8 cellular contexts compared by ENCODE assay signal in the genomic region with DNA sequence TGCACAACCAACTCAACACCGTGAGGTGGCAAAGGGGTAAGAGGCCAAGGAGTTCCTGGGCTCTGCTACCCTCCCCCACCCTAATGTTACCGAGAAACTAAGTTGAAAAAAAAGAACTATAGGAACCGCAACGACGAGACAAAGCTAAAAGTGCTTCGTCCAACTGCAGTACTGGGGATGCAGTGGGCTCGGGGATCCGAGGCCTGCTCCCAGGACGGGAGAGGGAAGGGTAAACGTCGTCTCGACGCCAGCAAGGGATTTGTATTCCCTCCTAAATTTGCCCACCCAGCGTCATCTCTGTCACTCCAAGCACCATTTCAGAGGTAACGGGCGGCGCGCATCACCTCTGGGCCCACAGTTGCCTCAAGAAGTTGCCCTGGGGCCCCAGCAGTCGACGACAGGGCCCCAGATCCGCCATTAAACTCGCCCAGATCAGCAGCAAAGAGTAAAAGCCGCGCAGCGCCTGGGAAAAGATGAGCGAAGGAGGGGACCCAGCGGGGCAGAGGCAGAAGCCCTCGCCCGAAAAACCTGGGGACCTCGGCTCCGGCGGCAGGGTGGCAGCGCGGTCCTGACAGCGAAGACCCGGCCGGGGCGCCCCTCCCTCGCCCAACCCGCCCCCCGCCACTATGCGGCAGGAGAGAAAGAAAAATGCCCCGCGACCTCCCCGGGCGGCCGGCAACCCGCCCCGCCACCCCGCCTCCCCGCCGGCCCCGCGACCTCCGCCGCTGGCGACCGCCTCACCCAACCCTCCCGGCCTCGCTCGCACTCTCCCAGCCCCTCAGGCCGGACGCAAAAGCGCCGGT. TPM values are rescaled to one million over a fixed set of nuclear protein-coding genes. Genes with fewer than 3 reads are reported as not detected.
DNase-seq lines count a peak whose midpoint lies in the region; ATAC-seq, FAIRE-seq and TF ChIP-seq lines count a peak whose summit lies in the region.

No MANE protein-coding gene starts in this region.

- H3K4me2 ChIP-seq in trophoblast cell (ENCODE audit: low read length) = peak overlapping the region; percentile 73

- H3K79me1 ChIP-seq in trophoblast cell (ENCODE audit: low read length) = peaks cover 16% of the 10 kb centered on the region

- H2BK5ac ChIP-seq in trophoblast cell (ENCODE audit: low read depth, low read length, poor library complexity) = peak overlapping the region; percentile 32

- H3K9me3 ChIP-seq in trophoblast cell (ENCODE audit: insufficient read depth, low read depth, low read length) = no peaks in the 10 kb centered on the region
- H3K9me3 ChIP-seq in upper lobe of right lung = no peaks in the 10 kb centered on the region

- H3K27me3 ChIP-seq in trophoblast cell (ENCODE audit: insufficient read depth, low read length) (no peaks in the 10 kb centered on the region), upper lobe of right lung (no peaks in the 10 kb centered on the region)

- peak overlapping the region; percentile 36 for H4K8ac ChIP-seq in trophoblast cell (ENCODE audit: low read depth, low read length)

- H3K14ac ChIP-seq in trophoblast cell (ENCODE audit: low read length) = peak overlapping the region; percentile 31

- no peak overlapping the region for H2AK5ac ChIP-seq in trophoblast cell (ENCODE audit: low read length)

- peak overlapping the region; percentile 37 for H2AFZ ChIP-seq in trophoblast cell (ENCODE audit: insufficient read depth, low read length, poor library complexity)

- H4K91ac ChIP-seq in trophoblast cell (ENCODE audit: low read depth, low read length) = peak overlapping the region; percentile 11

- no peak for TF ChIP-seq CTCF in GM10266 (IDR thresholded peaks at IDR 0.05; ENCODE audit: control insufficient read depth, insufficient read depth, low read depth, missing control alignments)
- TF ChIP-seq CTCF in upper lobe of right lung (IDR thresholded peaks at IDR 0.05) = no peak
- TF ChIP-seq CTCF in D721Med (IDR thresholded peaks at IDR 0.05; ENCODE audit: insufficient read depth, missing control alignments) = no peak

- no peak for FAIRE-seq in D721Med (lab: Jason Lieb, UNC)

- no CpG with 5 or more reads among the region's 65 CpGs for WGBS in trophoblast cell (ENCODE audit: extremely low coverage, insufficient coverage, insufficient read length)

- H3K27ac ChIP-seq in trophoblast cell (ENCODE audit: low read depth, low read length) (peak overlapping the region; percentile 95), upper lobe of right lung (peak overlapping the region; percentile 99)

- H3K4ac ChIP-seq in trophoblast cell (ENCODE audit: low read depth, low read length) = peak overlapping the region; percentile 77

- DNase-seq in GM10266 (ENCODE audit: extremely low spot score) = peak; percentile 45
- DNase-seq in RPMI7951 (ENCODE audit: low read depth) = peak; percentile 11
- DNase-seq in activated naive CD4-positive, alpha-beta T cell treated with anti-CD3 and anti-CD28 coated beads, Interleukin-2, amount 50 U/mL, for 16 hours = peak; percentile 59
- DNase-seq in Right ventricle myocardium superior = no peak
- peak in 1 of 2 donors; percentile 47 for DNase-seq in trophoblast cell
- peak; percentile 71 for DNase-seq in upper lobe of right lung
- DNase-seq in D721Med (ENCODE audit: insufficient read length, low spot score) = no peak

- peak overlapping the region; percentile 58 for H4K12ac ChIP-seq in trophoblast cell (ENCODE audit: low read depth, low read length)

- peak overlapping the region; percentile 96 for H3K4me3 ChIP-seq in trophoblast cell (ENCODE audit: low read depth, low read length)
- H3K4me3 ChIP-seq in upper lobe of right lung = peak overlapping the region; percentile 94

- H3K4me1 ChIP-seq in trophoblast cell (ENCODE audit: control insufficient read depth in 1 of 2, insufficient read depth in 2 of 2, low read length in 2 of 2) (peaks cover 3 to 6% of the 10 kb centered on the region in 2 experiments), upper lobe of right lung (peaks cover 14% of the 10 kb centered on the region)

- H3K18ac ChIP-seq in trophoblast cell (ENCODE audit: low read length) = peak overlapping the region; percentile 66

- H3K36me3 ChIP-seq in trophoblast cell (ENCODE audit: control insufficient read depth in 1 of 2, insufficient read depth in 2 of 2, low read length in 2 of 2) (peaks cover 0 to 2% of the 10 kb centered on the region in 2 experiments), upper lobe of right lung (peaks cover 8% of the 10 kb centered on the region)

- H2BK12ac ChIP-seq in trophoblast cell (ENCODE audit: low read length) = no peak overlapping the region

- H3K9ac ChIP-seq in trophoblast cell (ENCODE audit: low read length) = peak overlapping the region; percentile 96

- intact Hi-C loops in Right ventricle myocardium superior (cut with DNase I) (loop anchor here (2.0 to 5.0 kb wide), 2 partner anchors 80 to 95 kb away; a partner anchor contains a TSS), upper lobe of right lung (cut with DNase I) (no loop called here)

- H2BK120ac ChIP-seq in trophoblast cell (ENCODE audit: insufficient read depth, low read length, poor library complexity) = no peak overlapping the region

- no peak overlapping the region for H3K23ac ChIP-seq in trophoblast cell (ENCODE audit: low read length)

- ATAC-seq in HG02763 (IDR thresholded peaks at IDR 0.05; ENCODE audit: unreplicated experiment) (peak; percentile 0), Right ventricle myocardium superior (ENCODE audit: poor library complexity) (peak; percentile 12), upper lobe of right lung (no peak)

- H3K79me2 ChIP-seq in trophoblast cell (ENCODE audit: control insufficient read depth, insufficient read depth, low read length, poor library complexity) = peaks cover 12% of the 10 kb centered on the region

RNA-seq across cellular contexts. Expression of a gene that starts 0.7 kb away (rescaled TPM):
- total RNA-seq in RPMI7951 (2014; rRNA removed; shearing (Covaris generic)) = 10.2 and 13.2 TPM in 2 replicates
- 6.5 TPM for total RNA-seq in Right ventricle myocardium superior
- polyA plus RNA-seq in trophoblast cell (2013) = 7.2 and 7.7 TPM in 2 replicates
- total RNA-seq in upper lobe of right lung = 11.8 TPM

Comparison
In these comparisons a context has a peak if more than half of its experiments do, and no peak if none do; other contexts are left out.
1. DNase-seq: peak in GM10266 (single experiment), RPMI7951 (single experiment), activated naive CD4-positive, alpha-beta T cell treated with anti-CD3 and anti-CD28 coated beads, Interleukin-2, amount 50 U/mL, for 16 hours (single experiment) and upper lobe of right lung (single experiment); none in Right ventricle myocardium superior (single experiment) and D721Med (single experiment).